Comparison of ENCODE assay signal across 15 cellular contexts in genomic region chr10:34648919-34649318, GRCh38.
DNase-seq lines count a peak whose midpoint lies in the region; ATAC-seq, FAIRE-seq and TF ChIP-seq lines count a peak whose summit lies in the region.
"Had no signal": no experiment of that assay in that cellular context is flagged by ENCODE, and none has a peak within 500 bp of the region (broad histone marks: within the 10 kb centered on the region; RNA-seq: fewer than 3 reads in every experiment).

No MANE protein-coding gene starts in this region.

- H3K9me3 Mint-ChIP-seq in WTC11 (no peaks in the 10 kb centered on the region), progenitor cell of endocrine pancreas (ENCODE audit: low read depth) (no peaks in the 10 kb centered on the region)
- H3K9me3 Mint-ChIP-seq: HFFc6 had no signal

- H3K27ac Mint-ChIP-seq in WTC11 (peak overlapping the region; percentile 66), progenitor cell of endocrine pancreas (peak overlapping the region; percentile 26)
- H3K27ac Mint-ChIP-seq: HFFc6 had no signal

- peak; percentile 62 for FAIRE-seq in GM12891 (lab: Jason Lieb, UNC)
- FAIRE-seq: H1 had no signal

- no peak for DNase-seq in GM12891 (ENCODE audit: insufficient read length, low spot score)
- no peak for DNase-seq in WTC11 (ENCODE audit: low spot score)
- DNase-seq in kidney glomerular epithelial cell (lab: John Stamatoyannopoulos, UW) = peak; percentile 3
- no peak for DNase-seq in progenitor cell of endocrine pancreas (ENCODE audit: low spot score, unreplicated experiment)
- no peak for DNase-seq in iPS-NIHi11 (ENCODE audit: low spot score)
- no peak for DNase-seq in ureter (ENCODE audit: low spot score)
- DNase-seq: 8988T, AML-193, DMS53, GF-D8, HCEC 1CT, HFFc6, KBM-7 had no signal

- H3K27me3 Mint-ChIP-seq in WTC11 (ENCODE audit: low read depth) = no peaks in the 10 kb centered on the region
- no peaks in the 10 kb centered on the region for H3K27me3 Mint-ChIP-seq in progenitor cell of endocrine pancreas

- TF ChIP-seq CTCF in WTC11 (IDR thresholded peaks at IDR 0.05) (no peak), progenitor cell of endocrine pancreas (IDR thresholded peaks at IDR 0.05; ENCODE audit: unreplicated experiment) (no peak)

- H3K4me1 Mint-ChIP-seq in WTC11 = peaks cover 57% of the 10 kb centered on the region
- H3K4me1 Mint-ChIP-seq in progenitor cell of endocrine pancreas (ENCODE audit: low read depth) = peaks cover 10% of the 10 kb centered on the region

- no peak for TF ChIP-seq POLR2A in GM12891 (IDR thresholded peaks at IDR 0.05; ENCODE audit: low read depth, low read length)

- H3K4me3 Mint-ChIP-seq in WTC11 (no peak overlapping the region), progenitor cell of endocrine pancreas (ENCODE audit: low read depth) (no peak overlapping the region)
- H3K4me3 Mint-ChIP-seq: HFFc6 had no signal

- ATAC-seq in WTC11 = no peak
- no peak for ATAC-seq in GM19467 (IDR thresholded peaks at IDR 0.05; ENCODE audit: unreplicated experiment)

- CTCF ChIA-PET in WTC11 (lab: Charles Lee) = interaction anchor here (0.8 kb wide), 1 partner anchor 10 kb away, joined by 3 read pairs; no protein-coding TSS in a partner anchor

- H3K36me3 Mint-ChIP-seq in WTC11 (no peaks in the 10 kb centered on the region), progenitor cell of endocrine pancreas (ENCODE audit: insufficient read depth) (no peaks in the 10 kb centered on the region)

- POLR2A ChIA-PET in WTC11 (lab: Charles Lee) = no interaction called here

TF ChIP-seq in GM12891, 5 proteins besides CTCF, POLR2A, EP300 and RAD21:
- TF ChIP-seq POLR2AphosphoS5 (IDR thresholded peaks at IDR 0.05; ENCODE audit: low read depth, low read length) = no peak
- TF ChIP-seq TAF1 (IDR thresholded peaks at IDR 0.05; ENCODE audit: low read depth, low read length) = no peak
- TF ChIP-seq POU2F2 (IDR thresholded peaks at IDR 0.05; ENCODE audit: low read depth, low read length) = no peak
- TF ChIP-seq PAX5 (IDR thresholded peaks at IDR 0.05; ENCODE audit: insufficient read depth, low read length, severe bottlenecking) = no peak
- TF ChIP-seq SPI1 (IDR thresholded peaks at IDR 0.05; ENCODE audit: low read depth, low read length) = no peak

TF ChIP-seq in WTC11, 78 proteins besides CTCF, POLR2A, EP300 and RAD21:
- TF ChIP-seq OVOL2 (CRISPR knock-in tag; IDR thresholded peaks at IDR 0.05; ENCODE audit: borderline replicate concordance) (no peak), NFE2L1 (CRISPR knock-in tag; IDR thresholded peaks at IDR 0.05) (no peak), MAX (CRISPR knock-in tag; IDR thresholded peaks at IDR 0.05) (no peak), EMX1 (CRISPR knock-in tag; IDR thresholded peaks at IDR 0.05) (no peak)
